In the genomic region with DNA sequence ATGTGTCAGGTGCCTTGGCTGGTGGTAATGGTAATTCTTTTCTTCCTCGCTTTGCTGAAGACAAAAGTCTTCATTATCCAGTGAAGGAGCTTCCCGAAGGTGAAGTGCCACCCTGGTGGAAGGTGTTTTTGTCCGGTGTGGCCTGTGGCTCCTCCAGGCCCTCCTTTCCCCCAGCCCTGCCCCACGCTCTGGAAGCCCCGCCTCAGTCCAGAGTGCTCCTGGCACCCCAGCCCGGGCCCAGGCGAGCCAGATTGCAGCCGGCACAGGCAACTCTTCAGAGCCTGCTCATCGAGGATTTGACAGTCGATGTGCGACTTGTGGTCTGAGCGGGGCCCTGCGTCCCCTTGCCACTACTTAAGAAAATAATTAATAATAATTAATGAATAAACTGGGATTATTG, we compare ENCODE assay signal across 23 cellular contexts.
DNase-seq lines count a peak whose midpoint lies in the region; ATAC-seq, FAIRE-seq and TF ChIP-seq lines count a peak whose summit lies in the region.
"Had no signal": no experiment of that assay in that cellular context is flagged by ENCODE, and none has a peak within 500 bp of the region (broad histone marks: within the 10 kb centered on the region; RNA-seq: fewer than 3 reads in every experiment).

No MANE protein-coding gene starts in this region.

- WGBS in H9 (ENCODE audit: extremely low coverage, insufficient read length, low lambda C conversion rate) = no CpG with 5 or more reads among the region's 13 CpGs
- no CpG with 5 or more reads among the region's 13 CpGs for WGBS in neuronal stem cell (ENCODE audit: extremely low coverage in 2 of 2, insufficient read length in 2 of 2, insufficient replicate concordance in 1 of 2), 2 donors
- 95% methylated on average over 13 of the region's 13 CpGs for WGBS in smooth muscle cell (ENCODE audit: low lambda C conversion rate)

- no peak overlapping the region for H3K4me3 Mint-ChIP-seq in H9
- H3K4me3 Mint-ChIP-seq: CD4-positive, alpha-beta T cell; CD8-positive, alpha-beta T cell had no signal

- H3K27me3 Mint-ChIP-seq in H9 (ENCODE audit: low read depth) = peaks cover 9% of the 10 kb centered on the region
- H3K27me3 Mint-ChIP-seq: CD4-positive, alpha-beta T cell had no signal

- H3K4me1 ChIP-seq in H9 (ENCODE audit: insufficient read depth, low read length) (no peaks in the 10 kb centered on the region), neuronal stem cell (ENCODE audit: control insufficient read depth in 2 of 2, insufficient read depth in 1 of 2, low read depth in 1 of 2, low read length in 2 of 2) (peaks cover 9 to 13% of the 10 kb centered on the region in 2 donors), smooth muscle cell (ENCODE audit: low read depth) (peaks cover 7% of the 10 kb centered on the region)
- H3K4me1 ChIP-seq: BE2C, Caco-2 had no signal

- no peak for TF ChIP-seq CTCF in H9 (conservative IDR thresholded peaks at IDR 0.05)
- no peak for TF ChIP-seq CTCF in smooth muscle cell (IDR thresholded peaks at IDR 0.05; ENCODE audit: borderline replicate concordance, insufficient read depth, poor library complexity, severe bottlenecking)
- TF ChIP-seq CTCF in dorsolateral prefrontal cortex (IDR thresholded peaks at IDR 0.05 in 54 of 56, conservative IDR thresholded peaks at IDR 0.05 in 2 of 56; ENCODE audit: low read depth in 1 of 56, partially characterized antibody in 56 of 56) = no peak

- H3K23ac ChIP-seq in H9 (ENCODE audit: insufficient read length, low read depth, low read length) (no peak overlapping the region), neuronal stem cell (ENCODE audit: low read depth, low read length, poor library complexity) (no peak overlapping the region)

- H2AK5ac ChIP-seq in H9 (ENCODE audit: insufficient read length, low read length) (no peak overlapping the region), neuronal stem cell (ENCODE audit: low read depth, low read length) (peak overlapping the region; percentile 84)

- no peak overlapping the region for H3K27ac Mint-ChIP-seq in H9
- H3K27ac Mint-ChIP-seq: CD4-positive, alpha-beta T cell; CD8-positive, alpha-beta T cell had no signal

- H2BK5ac ChIP-seq in H9 (ENCODE audit: insufficient read length, low read length) (no peak overlapping the region), neuronal stem cell (ENCODE audit: low read length) (no peak overlapping the region)

- no peak overlapping the region for H3T11ph ChIP-seq in H9 (ENCODE audit: low read length)

- H3K27ac ChIP-seq in H9 (ENCODE audit: insufficient read length, low read depth, low read length) (no peak overlapping the region), neuronal stem cell (replicated peaks; ENCODE audit: low read length) (no peak overlapping the region), smooth muscle cell (ENCODE audit: low read depth) (no peak overlapping the region), dorsolateral prefrontal cortex (no peak overlapping the region)
- H3K27ac ChIP-seq: BLaER1 treated with 17β-estradiol and CSF1 and Interleukin-3, amounts not matched to agents 10 nM and 100 nM; C4-2B had no signal

- H3K23me2 ChIP-seq in H9 (ENCODE audit: insufficient read length, low read depth, low read length, poor library complexity, severe bottlenecking) = no peaks in the 10 kb centered on the region

- H2BK20ac ChIP-seq in H9 (ENCODE audit: low read depth, low read length, poor library complexity, severe bottlenecking) = no peak overlapping the region

- no peak overlapping the region for H2BK120ac ChIP-seq in H9 (ENCODE audit: low read depth, low read length, poor library complexity, severe bottlenecking)
- H2BK120ac ChIP-seq in neuronal stem cell (ENCODE audit: low read depth, low read length) = no peak overlapping the region

- ATAC-seq in left lobe of liver = peak; percentile 64
- no peak for ATAC-seq in GM19395 (IDR thresholded peaks at IDR 0.05; ENCODE audit: unreplicated experiment)
- ATAC-seq in GM18868 (IDR thresholded peaks at IDR 0.05; ENCODE audit: unreplicated experiment) = no peak
- ATAC-seq: CD8-positive, alpha-beta T cell had no signal

- H3K9me3 ChIP-seq in H9 (ENCODE audit: control insufficient read depth, low read depth, low read length) (no peaks in the 10 kb centered on the region), neuronal stem cell (replicated peaks in 1 of 2; ENCODE audit: control insufficient read depth in 2 of 2, insufficient read depth in 1 of 2, low read depth in 1 of 2, low read length in 2 of 2) (no peaks in the 10 kb centered on the region), smooth muscle cell (replicated peaks; ENCODE audit: low read depth) (no peaks in the 10 kb centered on the region)
- H3K9me3 ChIP-seq: BE2C; BLaER1 treated with 17β-estradiol and CSF1 and Interleukin-3, amounts not matched to agents 10 nM and 100 nM; Caco-2 had no signal

- H2BK12ac ChIP-seq in H9 (ENCODE audit: insufficient read length, low read depth, low read length) (no peak overlapping the region), neuronal stem cell (ENCODE audit: low read length) (no peak overlapping the region)

- intact Hi-C loops in dorsolateral prefrontal cortex (cut with DNase I) = no loop called here

- H3K4me3 ChIP-seq in neuronal stem cell (ENCODE audit: low read length in 2 of 2) (no peak overlapping the region), smooth muscle cell (no peak overlapping the region), dorsolateral prefrontal cortex (no peak overlapping the region)
- H3K4me3 ChIP-seq: BLaER1 treated with 17β-estradiol and CSF1 and Interleukin-3, amounts not matched to agents 10 nM and 100 nM had no signal

- no peak overlapping the region for H3K56ac ChIP-seq in H9 (ENCODE audit: insufficient read length, low read depth, low read length)

- H4K8ac ChIP-seq in H9 (replicated peaks; ENCODE audit: insufficient read length, low read depth, low read length) (no peak overlapping the region), neuronal stem cell (ENCODE audit: low read depth, low read length) (no peak overlapping the region)

- no peaks in the 10 kb centered on the region; a peak in 1 of 5 replicates for H3K9me3 Mint-ChIP-seq in H9
- H3K9me3 Mint-ChIP-seq: CD4-positive, alpha-beta T cell; CD8-positive, alpha-beta T cell had no signal

- H3K27me3 ChIP-seq in H9 (ENCODE audit: insufficient read depth, low read length) (no peaks in the 10 kb centered on the region), neuronal stem cell (ENCODE audit: control insufficient read depth in 3 of 3, insufficient read depth in 3 of 3, low read depth in 1 of 3, low read length in 3 of 3) (peaks cover 0 to 2% (median 0%) of the 10 kb centered on the region in 3 experiments), smooth muscle cell (ENCODE audit: low read depth) (peaks cover 9% of the 10 kb centered on the region), dorsolateral prefrontal cortex (peaks cover 0 to 16% (median 0%) of the 10 kb centered on the region in 45 donors)
- H3K27me3 ChIP-seq: BE2C had no signal

- no peak overlapping the region for H2AFZ ChIP-seq in H9 (ENCODE audit: low read length)
- H2AFZ ChIP-seq in neuronal stem cell (ENCODE audit: low read length) = no peak overlapping the region
- no peak overlapping the region for H2AFZ ChIP-seq in smooth muscle cell (ENCODE audit: low read depth)

- no peaks in the 10 kb centered on the region for H3K79me1 ChIP-seq in H9 (ENCODE audit: insufficient read depth, low read depth, low read length, poor library complexity, severe bottlenecking)
- peaks cover 3% of the 10 kb centered on the region for H3K79me1 ChIP-seq in neuronal stem cell (ENCODE audit: low read depth, low read length)

- H3K14ac ChIP-seq in H9 (ENCODE audit: insufficient read depth, low read length) = no peak overlapping the region
- H3K14ac ChIP-seq in neuronal stem cell (ENCODE audit: low read length) = no peak overlapping the region

- H4K91ac ChIP-seq in H9 (ENCODE audit: insufficient read length, low read depth, low read length) (no peak overlapping the region), neuronal stem cell (ENCODE audit: low read depth, low read length, poor library complexity) (no peak overlapping the region)

- H3K9ac ChIP-seq in H9 (ENCODE audit: extremely low read depth, insufficient read length, low read length) (no peak overlapping the region), neuronal stem cell (ENCODE audit: low read depth, low read length, poor library complexity) (no peak overlapping the region), smooth muscle cell (ENCODE audit: low read depth) (no peak overlapping the region)
- H3K9ac ChIP-seq: BLaER1 treated with 17β-estradiol and CSF1 and Interleukin-3, amounts not matched to agents 10 nM and 100 nM had no signal

- peaks cover 18 to 40% of the 10 kb centered on the region in 2 experiments for H3K4me1 Mint-ChIP-seq in H9

- no peaks in the 10 kb centered on the region for H3K36me3 ChIP-seq in neuronal stem cell (replicated peaks in 1 of 2; ENCODE audit: control insufficient read depth in 2 of 2, insufficient read depth in 2 of 2, low read length in 2 of 2)
- no peaks in the 10 kb centered on the region for H3K36me3 ChIP-seq in smooth muscle cell (ENCODE audit: low read depth)
- H3K36me3 ChIP-seq: BE2C had no signal

- H3F3A ChIP-seq in smooth muscle cell (ENCODE audit: low read depth) = no peaks in the 10 kb centered on the region

- FAIRE-seq in urothelium cell line (lab: Jason Lieb, UNC) = peak; percentile 9
- FAIRE-seq: A204.1, D721Med, G401.6, GM12891 had no signal

- H3K4ac ChIP-seq in H9 (ENCODE audit: low read depth, low read length) (no peak overlapping the region), neuronal stem cell (ENCODE audit: low read length) (no peak overlapping the region)

- no peaks in the 10 kb centered on the region for H4K20me1 ChIP-seq in H9 (ENCODE audit: control insufficient read depth, insufficient read depth, insufficient read length)
- no peaks in the 10 kb centered on the region for H4K20me1 ChIP-seq in smooth muscle cell (ENCODE audit: low read depth)

- H3K18ac ChIP-seq in H9 (ENCODE audit: insufficient read length, low read depth, low read length) (no peak overlapping the region), neuronal stem cell (ENCODE audit: low read length) (peak overlapping the region; percentile 76)

- H3K79me2 ChIP-seq in H9 (ENCODE audit: insufficient read depth, low read length) (no peaks in the 10 kb centered on the region), smooth muscle cell (ENCODE audit: low read depth) (no peaks in the 10 kb centered on the region)

- DNase-seq in H9 (peak; percentile 34), left lobe of liver (ENCODE audit: low spot score) (no peak), neuronal stem cell (ENCODE audit: low spot score) (no peak), urothelium cell line (ENCODE audit: low spot score) (no peak), smooth muscle cell (lab: John Stamatoyannopoulos, UW; ENCODE audit: unreplicated experiment) (no peak), dorsolateral prefrontal cortex (no peak)
- DNase-seq: 8988T; ACHN; BE2C; Caco-2; Calu3; CD4-positive, alpha-beta T cell; CD8-positive, alpha-beta T cell; DMS79 treated with DMSO at 0.1 percent for 48 hours; GF-D8 had no signal

- H4K5ac ChIP-seq in H9 (ENCODE audit: insufficient read length, low read depth, low read length) = no peak overlapping the region

- H3K36me3 Mint-ChIP-seq in H9 (ENCODE audit: insufficient read depth in 1 of 3, low read depth in 3 of 3) = peaks cover 3 to 6% (median 4%) of the 10 kb centered on the region in 3 experiments; a peak in 5 of 7 replicates

- H3K4me2 ChIP-seq in H9 (ENCODE audit: insufficient read depth, insufficient read length, low read length) (no peak overlapping the region), neuronal stem cell (ENCODE audit: insufficient read depth, low read length, poor library complexity, severe bottlenecking) (no peak overlapping the region), smooth muscle cell (no peak overlapping the region)
- H3K4me2 ChIP-seq: BLaER1 treated with 17β-estradiol and CSF1 and Interleukin-3, amounts not matched to agents 10 nM and 100 nM had no signal

- H2BK15ac ChIP-seq in H9 (ENCODE audit: low read depth, low read length) (no peak overlapping the region), neuronal stem cell (ENCODE audit: low read length) (no peak overlapping the region)
